In genomic region chr10:49162063-49162462, GRCh38 we compare ENCODE assay signal across 1 cellular context.
A peak's percentile ranks its signal among the peaks of the same experiment; 100 is the strongest.
TF ChIP-seq lines count a peak whose summit lies in the region.

No MANE protein-coding gene starts in this region.

TF ChIP-seq in K562, 482 proteins besides CTCF, POLR2A, EP300 and RAD21 (continued from another document):
- TF ChIP-seq ARID3B (CRISPR knock-in tag; IDR thresholded peaks at IDR 0.05; ENCODE audit: borderline replicate concordance) (no peak), HMG20A (CRISPR knock-in tag; conservative IDR thresholded peaks at IDR 0.05) (no peak), ZNF511 (CRISPR knock-in tag; IDR thresholded peaks at IDR 0.05) (no peak), ERF (CRISPR knock-in tag; IDR thresholded peaks at IDR 0.05) (no peak), MECOM (CRISPR knock-in tag; IDR thresholded peaks at IDR 0.05) (no peak), MEF2D (tag; conservative IDR thresholded peaks at IDR 0.05; ENCODE audit: low read depth) (no peak), SP2 (IDR thresholded peaks at IDR 0.05; ENCODE audit: extremely low read depth, low read depth, low read length, poor library complexity, severe bottlenecking) (no peak), E2F4 (CRISPR knock-in tag; IDR thresholded peaks at IDR 0.05; ENCODE audit: low read depth) (peak; percentile 58; the same call in 1 of the 2 replicates), PHF20 (IDR thresholded peaks at IDR 0.05; ENCODE audit: partially characterized antibody) (no peak)
